In the genomic region with DNA sequence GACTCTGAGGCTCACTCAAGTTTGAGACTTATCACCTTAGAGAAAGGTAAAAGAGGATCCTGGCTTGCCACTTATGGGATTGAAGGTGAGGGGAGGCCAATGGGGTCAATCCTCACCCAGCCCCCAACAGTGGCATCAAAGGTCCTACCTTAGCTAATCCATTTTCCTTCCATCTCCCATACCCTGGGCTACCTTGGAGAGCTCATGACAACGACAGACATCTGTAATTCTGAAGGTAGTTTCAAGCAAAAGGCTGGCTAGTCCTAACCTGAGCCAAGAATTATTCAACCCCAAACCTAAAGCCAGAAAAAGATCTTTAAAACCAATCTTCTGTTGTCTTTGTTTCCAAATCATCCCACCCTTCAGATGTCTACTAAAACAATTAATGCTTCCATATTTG, we compare ENCODE assay signal across 3 cellular contexts.
A peak's percentile ranks its signal among the peaks of the same experiment; 100 is the strongest.
TF ChIP-seq lines count a peak whose summit lies in the region.

No MANE protein-coding gene starts in this region.

TF ChIP-seq in GM23338, 12 proteins besides CTCF, POLR2A, EP300 and RAD21 (continued from another document):
- TF ChIP-seq, protein P1, sequence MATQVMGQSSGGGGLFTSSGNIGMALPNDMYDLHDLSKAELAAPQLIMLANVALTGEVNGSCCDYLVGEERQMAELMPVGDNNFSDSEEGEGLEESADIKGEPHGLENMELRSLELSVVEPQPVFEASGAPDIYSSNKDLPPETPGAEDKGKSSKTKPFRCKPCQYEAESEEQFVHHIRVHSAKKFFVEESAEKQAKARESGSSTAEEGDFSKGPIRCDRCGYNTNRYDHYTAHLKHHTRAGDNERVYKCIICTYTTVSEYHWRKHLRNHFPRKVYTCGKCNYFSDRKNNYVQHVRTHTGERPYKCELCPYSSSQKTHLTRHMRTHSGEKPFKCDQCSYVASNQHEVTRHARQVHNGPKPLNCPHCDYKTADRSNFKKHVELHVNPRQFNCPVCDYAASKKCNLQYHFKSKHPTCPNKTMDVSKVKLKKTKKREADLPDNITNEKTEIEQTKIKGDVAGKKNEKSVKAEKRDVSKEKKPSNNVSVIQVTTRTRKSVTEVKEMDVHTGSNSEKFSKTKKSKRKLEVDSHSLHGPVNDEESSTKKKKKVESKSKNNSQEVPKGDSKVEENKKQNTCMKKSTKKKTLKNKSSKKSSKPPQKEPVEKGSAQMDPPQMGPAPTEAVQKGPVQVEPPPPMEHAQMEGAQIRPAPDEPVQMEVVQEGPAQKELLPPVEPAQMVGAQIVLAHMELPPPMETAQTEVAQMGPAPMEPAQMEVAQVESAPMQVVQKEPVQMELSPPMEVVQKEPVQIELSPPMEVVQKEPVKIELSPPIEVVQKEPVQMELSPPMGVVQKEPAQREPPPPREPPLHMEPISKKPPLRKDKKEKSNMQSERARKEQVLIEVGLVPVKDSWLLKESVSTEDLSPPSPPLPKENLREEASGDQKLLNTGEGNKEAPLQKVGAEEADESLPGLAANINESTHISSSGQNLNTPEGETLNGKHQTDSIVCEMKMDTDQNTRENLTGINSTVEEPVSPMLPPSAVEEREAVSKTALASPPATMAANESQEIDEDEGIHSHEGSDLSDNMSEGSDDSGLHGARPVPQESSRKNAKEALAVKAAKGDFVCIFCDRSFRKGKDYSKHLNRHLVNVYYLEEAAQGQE (IDR thresholded peaks at IDR 0.05; ENCODE audit: unreplicated experiment), result peak; percentile 38

TF ChIP-seq in Ishikawa, 13 proteins besides CTCF, POLR2A, EP300 and RAD21 (continued from another document):
- TF ChIP-seq, protein P1 (IDR thresholded peaks at IDR 0.05; ENCODE audit: low read depth), result peak; percentile 39; the same call in 1 of the 2 replicates
- TF ChIP-seq TCF12 (IDR thresholded peaks at IDR 0.05; ENCODE audit: low read depth) (no peak), TAF1 (IDR thresholded peaks at IDR 0.05; ENCODE audit: low read depth) (no peak)
- TF ChIP-seq, protein P2, sequence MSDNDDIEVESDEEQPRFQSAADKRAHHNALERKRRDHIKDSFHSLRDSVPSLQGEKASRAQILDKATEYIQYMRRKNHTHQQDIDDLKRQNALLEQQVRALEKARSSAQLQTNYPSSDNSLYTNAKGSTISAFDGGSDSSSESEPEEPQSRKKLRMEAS (IDR thresholded peaks at IDR 0.05), result no peak

TF ChIP-seq in GM12878, 131 proteins besides CTCF, POLR2A, EP300 and RAD21:
- TF ChIP-seq, protein P1 (IDR thresholded peaks at IDR 0.05; ENCODE audit: low read depth, low read length), result peak; percentile 58; the same call in 1 of the 2 replicates
- no peak for TF ChIP-seq MYB (IDR thresholded peaks at IDR 0.05; ENCODE audit: borderline replicate concordance, low read depth, low read length)
